8 cellular contexts compared by ENCODE assay signal in the genomic region with DNA sequence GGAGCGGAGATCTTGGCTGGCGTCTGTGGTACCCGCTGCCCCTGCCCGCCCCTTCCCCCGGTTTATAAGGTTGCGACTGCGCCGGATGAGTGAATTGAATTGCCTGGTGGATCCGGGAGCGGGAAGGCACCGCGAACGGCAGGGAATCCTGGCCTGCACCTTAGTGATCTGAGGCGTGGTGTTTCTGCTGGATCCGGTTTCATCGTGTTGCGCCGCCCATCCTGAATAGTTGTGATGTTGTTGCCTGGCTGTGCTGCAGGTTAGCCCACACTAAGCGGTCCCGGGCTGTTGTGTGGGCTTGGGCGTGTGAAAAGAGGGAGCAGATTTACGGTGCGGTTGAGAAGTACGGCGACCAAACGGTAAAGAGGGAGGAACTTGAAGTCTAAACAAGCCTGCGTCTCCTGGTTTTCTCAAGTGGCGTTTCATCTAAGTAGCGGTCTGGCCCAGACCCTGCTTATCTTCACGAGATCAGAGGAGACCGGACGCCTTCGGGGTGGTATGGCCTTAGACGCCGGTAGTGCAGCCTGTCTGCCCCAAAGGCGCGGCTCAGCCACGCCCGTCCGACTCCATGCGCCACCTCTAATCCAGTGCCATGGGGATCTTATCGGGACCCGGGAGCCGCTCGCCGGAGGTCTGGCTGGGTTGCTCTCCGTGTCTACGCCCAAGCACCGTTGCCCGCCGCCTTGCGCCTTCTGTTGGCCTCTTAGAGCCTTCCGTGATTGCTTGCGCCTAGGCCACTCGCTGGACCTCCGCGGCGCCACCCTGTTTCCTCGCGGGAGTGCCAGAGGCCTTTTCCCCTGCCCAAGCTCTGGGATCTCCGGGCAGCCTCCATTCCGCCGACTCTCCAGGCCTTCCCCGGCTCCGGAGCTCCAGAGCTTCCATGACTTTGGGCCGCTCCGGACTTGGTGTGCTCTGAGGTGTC.
DNase-seq lines count a peak whose midpoint lies in the region; ATAC-seq and TF ChIP-seq lines count a peak whose summit lies in the region.

No MANE protein-coding gene starts in this region.

- H3K4me3 ChIP-seq in H7 (ENCODE audit: insufficient read depth, low read depth, low read length): peak overlapping the region; percentile 57
- H3K4me3 ChIP-seq in heart right ventricle: peak overlapping the region; percentile 24 to 55 (median 46)

- H3K27ac ChIP-seq in heart right ventricle: peak overlapping the region in 1 of 10 donors; percentile 8

- peaks cover 8% of the 10 kb centered on the region for H3K36me3 Mint-ChIP-seq in activated T-helper 2 cell treated with anti-CD3 and anti-CD28 coated beads, Interferon-gamma antibody, Interleukin-2, Interleukin-4, amounts not matched to agents 10 μg/mL and 5 μg/mL and 100 μg/mL, durations not matched to agents 14 hours and 24 hours and 36 hours (ENCODE audit: low read depth)
- H3K36me3 Mint-ChIP-seq in progenitor cell of endocrine pancreas (ENCODE audit: insufficient read depth): no peaks in the 10 kb centered on the region

- H3K27me3 ChIP-seq in H7 (ENCODE audit: control insufficient read depth, insufficient read depth, low read length) (peaks cover 51% of the 10 kb centered on the region), heart right ventricle (peaks cover 6 to 62% (median 60%) of the 10 kb centered on the region in 7 donors)

- no peaks in the 10 kb centered on the region for H3K9me3 Mint-ChIP-seq in activated T-helper 2 cell treated with anti-CD3 and anti-CD28 coated beads, Interferon-gamma antibody, Interleukin-2, Interleukin-4, amounts not matched to agents 10 μg/mL and 5 μg/mL and 100 μg/mL, durations not matched to agents 14 hours and 24 hours and 36 hours
- H3K9me3 Mint-ChIP-seq in progenitor cell of endocrine pancreas (ENCODE audit: low read depth): no peaks in the 10 kb centered on the region

- H3K27me3 Mint-ChIP-seq in activated T-helper 2 cell treated with anti-CD3 and anti-CD28 coated beads, Interferon-gamma antibody, Interleukin-2, Interleukin-4, amounts not matched to agents 10 μg/mL and 5 μg/mL and 100 μg/mL, durations not matched to agents 14 hours and 24 hours and 36 hours (ENCODE audit: low read depth): peaks cover 51% of the 10 kb centered on the region
- H3K27me3 Mint-ChIP-seq in progenitor cell of endocrine pancreas: peaks cover 59% of the 10 kb centered on the region

- peak; percentile 50 for DNase-seq in AG20443 (ENCODE audit: low spot score)
- DNase-seq in H7: peak; percentile 72
- peak; percentile 45 to 78 for DNase-seq in NCI-H524 (lab: John Stamatoyannopoulos, UW)
- DNase-seq in activated T-helper 2 cell treated with anti-CD3 and anti-CD28 coated beads, Interferon-gamma antibody, Interleukin-2, Interleukin-4, amounts not matched to agents 10 μg/mL and 5 μg/mL and 100 μg/mL, durations not matched to agents 14 hours and 24 hours and 36 hours (ENCODE audit: low spot score): no peak
- DNase-seq in heart right ventricle: peak in 1 of 2 donors; percentile 34
- peak; percentile 29 for DNase-seq in progenitor cell of endocrine pancreas (ENCODE audit: low spot score, unreplicated experiment)
- DNase-seq in midbrain (lab: John Stamatoyannopoulos, UW): no peak

- WGBS in heart right ventricle, 2 donors: 1 to 3% methylated on average over 67 of the region's 67 CpGs

- H3K36me3 ChIP-seq in H7 (replicated peaks; ENCODE audit: control insufficient read depth, insufficient read depth, low read length) (no peaks in the 10 kb centered on the region), heart right ventricle (no peaks in the 10 kb centered on the region)

- TF ChIP-seq CTCF in heart right ventricle (IDR thresholded peaks at IDR 0.05): no peak
- TF ChIP-seq CTCF in progenitor cell of endocrine pancreas (IDR thresholded peaks at IDR 0.05; ENCODE audit: unreplicated experiment): no peak

- no peaks in the 10 kb centered on the region for H3K9me3 ChIP-seq in heart right ventricle

- ATAC-seq in heart right ventricle: peak; percentile 36 to 73 (median 60)
- no peak for ATAC-seq in GM18519 (IDR thresholded peaks at IDR 0.05; ENCODE audit: low FRiP score, unreplicated experiment)

- H3K4me1 Mint-ChIP-seq in activated T-helper 2 cell treated with anti-CD3 and anti-CD28 coated beads, Interferon-gamma antibody, Interleukin-2, Interleukin-4, amounts not matched to agents 10 μg/mL and 5 μg/mL and 100 μg/mL, durations not matched to agents 14 hours and 24 hours and 36 hours (ENCODE audit: low read depth): peaks cover 22% of the 10 kb centered on the region
- H3K4me1 Mint-ChIP-seq in progenitor cell of endocrine pancreas (ENCODE audit: low read depth): peaks cover 14% of the 10 kb centered on the region

- H3K4me1 ChIP-seq in heart right ventricle: peaks cover 3 to 22% (median 19%) of the 10 kb centered on the region in 9 donors

- peak overlapping the region; percentile 90 for H3K4me3 Mint-ChIP-seq in activated T-helper 2 cell treated with anti-CD3 and anti-CD28 coated beads, Interferon-gamma antibody, Interleukin-2, Interleukin-4, amounts not matched to agents 10 μg/mL and 5 μg/mL and 100 μg/mL, durations not matched to agents 14 hours and 24 hours and 36 hours (ENCODE audit: low read depth)
- peak overlapping the region; percentile 79 for H3K4me3 Mint-ChIP-seq in progenitor cell of endocrine pancreas (ENCODE audit: low read depth)

- intact Hi-C loops in activated T-helper 2 cell treated with anti-CD3 and anti-CD28 coated beads, Interferon-gamma antibody, Interleukin-2, Interleukin-4, amounts not matched to agents 10 μg/mL and 5 μg/mL and 100 μg/mL, durations not matched to agents 14 hours and 24 hours and 36 hours (cut with micrococcal nuclease): no loop called here
- intact Hi-C loops in heart right ventricle (cut with DNase I): no loop called here

- no peak overlapping the region for H3K27ac Mint-ChIP-seq in activated T-helper 2 cell treated with anti-CD3 and anti-CD28 coated beads, Interferon-gamma antibody, Interleukin-2, Interleukin-4, amounts not matched to agents 10 μg/mL and 5 μg/mL and 100 μg/mL, durations not matched to agents 14 hours and 24 hours and 36 hours
- peak overlapping the region; percentile 87 for H3K27ac Mint-ChIP-seq in progenitor cell of endocrine pancreas

Comparison
In these comparisons a context has a peak if more than half of its experiments do, and no peak if none do; other contexts are left out.
1. DNase-seq: peak in AG20443 (single experiment), H7 (single experiment), NCI-H524 (2 of 2) and progenitor cell of endocrine pancreas (single experiment); none in activated T-helper 2 cell treated with anti-CD3 and anti-CD28 coated beads, Interferon-gamma antibody, Interleukin-2, Interleukin-4, amounts not matched to agents 10 μg/mL and 5 μg/mL and 100 μg/mL, durations not matched to agents 14 hours and 24 hours and 36 hours (single experiment) and midbrain (single experiment).